ENCODE assay signal across 8 cellular contexts in genomic region chr20:43457640-43458421, GRCh38. TPM values are rescaled to one million over a fixed set of nuclear protein-coding genes. Genes with fewer than 3 reads are reported as not detected.
A peak's percentile ranks its signal among the peaks of the same experiment; 100 is the strongest.
DNase-seq lines count a peak whose midpoint lies in the region; TF ChIP-seq lines count a peak whose summit lies in the region.

Gene SRSF6, plus strand, starts transcription at chr20:43457896. Its CDS starts 138 bp downstream, at chr20:43458034.

- H3K27me3 Mint-ChIP-seq in H9 (ENCODE audit: low read depth) = peaks cover 13% of the 10 kb centered on the region

- H3K4me1 Mint-ChIP-seq in H9 = peaks cover 10 to 29% of the 10 kb centered on the region in 2 experiments

- H3K9me3 ChIP-seq in H9 (ENCODE audit: control insufficient read depth, low read depth, low read length) = no peaks in the 10 kb centered on the region
- H3K9me3 ChIP-seq in SJSA1 (replicated peaks) = no peaks in the 10 kb centered on the region
- no peaks in the 10 kb centered on the region for H3K9me3 ChIP-seq in neutrophil

- peak within 1 kb of the TSS; percentile 100 for H2BK120ac ChIP-seq in H9 (ENCODE audit: low read depth, low read length, poor library complexity, severe bottlenecking)

- no peak within 1 kb of the TSS for H2BK12ac ChIP-seq in H9 (ENCODE audit: insufficient read length, low read depth, low read length)

- H2AFZ ChIP-seq in H9 (ENCODE audit: low read length) = no peak within 1 kb of the TSS

- H3K27me3 ChIP-seq in H9 (ENCODE audit: insufficient read depth, low read length) (no peaks in the 10 kb centered on the region), SJSA1 (replicated peaks) (no peaks in the 10 kb centered on the region), neutrophil (peaks cover 14% of the 10 kb centered on the region)

- DNase-seq in GDM1 (lab: John Stamatoyannopoulos, UW) = peak; percentile 82
- peak; percentile 89 for DNase-seq in H9
- DNase-seq in M059J (ENCODE audit: low read depth) = peak; percentile 92
- peak; percentile 94 to 99 for DNase-seq in SJSA1 (ENCODE audit: low read depth in 1 of 2, low spot score in 2 of 2)
- peak; percentile 83 to 93 (median 90) for DNase-seq in activated naive CD4-positive, alpha-beta T cell (lab: John Stamatoyannopoulos, UW)
- peak; percentile 86 for DNase-seq in foreskin melanocyte

- peaks cover 7% of the 10 kb centered on the region; the same call in 1 of the 2 replicates for H3K79me2 ChIP-seq in H9 (ENCODE audit: insufficient read depth, low read length)

- peak within 1 kb of the TSS; percentile 100 for H4K91ac ChIP-seq in H9 (ENCODE audit: insufficient read length, low read depth, low read length)

- peak within 1 kb of the TSS; percentile 76 for H3K56ac ChIP-seq in H9 (ENCODE audit: insufficient read length, low read depth, low read length)

- no peak within 1 kb of the TSS for H2BK20ac ChIP-seq in H9 (ENCODE audit: low read depth, low read length, poor library complexity, severe bottlenecking)

- peaks cover 34 to 46% (median 43%) of the 10 kb centered on the region in 3 experiments for H3K36me3 Mint-ChIP-seq in H9 (ENCODE audit: insufficient read depth in 1 of 3, low read depth in 3 of 3)

- peak within 1 kb of the TSS; percentile 100 for H3K18ac ChIP-seq in H9 (ENCODE audit: insufficient read length, low read depth, low read length)

- H3K4me2 ChIP-seq in H9 (ENCODE audit: insufficient read depth, insufficient read length, low read length) = peak within 1 kb of the TSS; percentile 72

- H3K36me3 ChIP-seq in SJSA1 = peaks cover 40% of the 10 kb centered on the region
- peaks cover 35% of the 10 kb centered on the region for H3K36me3 ChIP-seq in neutrophil

- peak within 1 kb of the TSS; percentile 97 for H2AK5ac ChIP-seq in H9 (ENCODE audit: insufficient read length, low read length)

- peak within 1 kb of the TSS; percentile 92 for H2BK5ac ChIP-seq in H9 (ENCODE audit: insufficient read length, low read length)

- no peaks in the 10 kb centered on the region for H3K79me1 ChIP-seq in H9 (ENCODE audit: insufficient read depth, low read depth, low read length, poor library complexity, severe bottlenecking)

- H3K14ac ChIP-seq in H9 (ENCODE audit: insufficient read depth, low read length) = peak within 1 kb of the TSS; percentile 100

- peak within 1 kb of the TSS; percentile 60; the same call in 1 of the 2 replicates for H2BK15ac ChIP-seq in H9 (ENCODE audit: low read depth, low read length)

- H3K23ac ChIP-seq in H9 (ENCODE audit: insufficient read length, low read depth, low read length) = no peak within 1 kb of the TSS

- no CpG with 5 or more reads among the region's 101 CpGs for WGBS in H9 (ENCODE audit: extremely low coverage, insufficient read length, low lambda C conversion rate)

- H3K27ac Mint-ChIP-seq in H9 = peak within 1 kb of the TSS; percentile 100

- H3K4me3 Mint-ChIP-seq in H9 = peak within 1 kb of the TSS; percentile 90 to 93

- H3K9me3 Mint-ChIP-seq in H9 = peaks cover 3 to 6% of the 10 kb centered on the region in 2 experiments; a peak in 4 of 5 replicates

- H3T11ph ChIP-seq in H9 (ENCODE audit: low read length) = peak within 1 kb of the TSS; percentile 85

- H3K9ac ChIP-seq in H9 (ENCODE audit: extremely low read depth, insufficient read length, low read length) = peak within 1 kb of the TSS; percentile 99

- peak within 1 kb of the TSS; percentile 99 for H3K4ac ChIP-seq in H9 (ENCODE audit: low read depth, low read length)

- H3K23me2 ChIP-seq in H9 (ENCODE audit: insufficient read length, low read depth, low read length, poor library complexity, severe bottlenecking) = peaks cover 3% of the 10 kb centered on the region

- TF ChIP-seq CTCF in H9 (conservative IDR thresholded peaks at IDR 0.05) (no peak), neutrophil (IDR thresholded peaks at IDR 0.05) (no peak), subcutaneous adipose tissue (IDR thresholded peaks at IDR 0.05; ENCODE audit: low read depth) (no peak)

- no peaks in the 10 kb centered on the region for H4K20me1 ChIP-seq in H9 (ENCODE audit: control insufficient read depth, insufficient read depth, insufficient read length)

- peak within 1 kb of the TSS; percentile 99 for H4K8ac ChIP-seq in H9 (replicated peaks; ENCODE audit: insufficient read length, low read depth, low read length)

- H3K4me1 ChIP-seq in H9 (ENCODE audit: insufficient read depth, low read length) = 0 out of 2 replicates have a peak, but pooled peaks cover 2% of the 10 kb centered on the region
- H3K4me1 ChIP-seq in SJSA1 (replicated peaks) = 0 out of 2 replicates have a peak, but pooled peaks cover 7% of the 10 kb centered on the region
- H3K4me1 ChIP-seq in neutrophil (ENCODE audit: control insufficient read depth in 1 of 2, insufficient read depth in 1 of 2, low read depth in 1 of 2, low read length in 1 of 2) = peaks cover 14 to 17% of the 10 kb centered on the region in 2 experiments

- peak within 1 kb of the TSS; percentile 98 for H4K5ac ChIP-seq in H9 (ENCODE audit: insufficient read length, low read depth, low read length)

- H3K27ac ChIP-seq in H9 (ENCODE audit: insufficient read length, low read depth, low read length) (peak within 1 kb of the TSS; percentile 69), SJSA1 (peak within 1 kb of the TSS; percentile 99), neutrophil (peak within 1 kb of the TSS; percentile 96)

- H3K4me3 ChIP-seq in SJSA1 = peak within 1 kb of the TSS; percentile 88
- peak within 1 kb of the TSS; percentile 97 to 100 for H3K4me3 ChIP-seq in neutrophil (ENCODE audit: low read depth in 1 of 2, low read length in 1 of 2)

RNA-seq across cellular contexts. Expression of gene SRSF6, which starts in this region (rescaled TPM):
- 336 and 340 TPM in 2 replicates for total RNA-seq in H9 (2021)
- 36.2 and 42.8 TPM in 2 replicates for total RNA-seq in M059J (2014; rRNA removed; shearing (Covaris generic))
- total RNA-seq in SJSA1 (2014; rRNA removed; shearing (Covaris generic)) = 37.8 and 44.3 TPM in 2 replicates
- total RNA-seq in subcutaneous adipose tissue = 10 to 100 TPM; 43.7 to 91.0 (median 66.3) TPM

Comparison
In these comparisons a context has a peak if more than half of its experiments do, and no peak if none do; other contexts are left out.
1. Peak in every context shown above with its lines: DNase-seq, H3K4me3 ChIP-seq and H3K27ac ChIP-seq.